ENCODE assay signal across 9 cellular contexts in genomic region chr6:15266423-15266996, GRCh38. TPM values are rescaled to one million over a fixed set of nuclear protein-coding genes. Genes with fewer than 3 reads are reported as not detected.
DNase-seq lines count a peak whose midpoint lies in the region; ATAC-seq and TF ChIP-seq lines count a peak whose summit lies in the region.
"Had no signal": no experiment of that assay in that cellular context is flagged by ENCODE, and none has a peak within 500 bp of the region (broad histone marks: within the 10 kb centered on the region; RNA-seq: fewer than 3 reads in every experiment).

No MANE protein-coding gene starts in this region.

- H2AFZ ChIP-seq in GM23338: no peak overlapping the region

- H3K36me3 ChIP-seq in GM23338 (ENCODE audit: insufficient read depth): no peaks in the 10 kb centered on the region; the same call in 1 of the 2 replicates
- no peaks in the 10 kb centered on the region for H3K36me3 ChIP-seq in heart left ventricle
- H3K36me3 ChIP-seq in gastrocnemius medialis: no peaks in the 10 kb centered on the region

- 22 to 35% (median 29%) methylated on average over 11 of the region's 11 CpGs for WGBS in heart left ventricle, 4 donors

- intact Hi-C loops in heart left ventricle (cut with DNase I): loop anchor here in 4 of 10 donors (5.0 to 10.0 kb wide), 4 partner anchors 88 to 176 kb away; no protein-coding TSS in a partner anchor
- intact Hi-C loops in gastrocnemius medialis (cut with DNase I; ENCODE audit: low total_unique reads): loop anchor here (5.0 kb wide), 3 partner anchors 86 to 384 kb away; no protein-coding TSS in a partner anchor

- no peaks in the 10 kb centered on the region for H3K27me3 ChIP-seq in GM23338 (ENCODE audit: insufficient read depth)
- H3K27me3 ChIP-seq in heart left ventricle: no peaks in the 10 kb centered on the region
- H3K27me3 ChIP-seq in gastrocnemius medialis: no peaks in the 10 kb centered on the region

- H3K4me1 ChIP-seq in GM23338 (ENCODE audit: insufficient read depth): peaks cover 97% of the 10 kb centered on the region
- peaks cover 26 to 80% (median 65%) of the 10 kb centered on the region in 12 donors for H3K4me1 ChIP-seq in heart left ventricle
- peaks cover 75 to 81% of the 10 kb centered on the region in 2 donors for H3K4me1 ChIP-seq in gastrocnemius medialis

- peaks cover 28% of the 10 kb centered on the region for H3K27me3 Mint-ChIP-seq in GM23338 (ENCODE audit: insufficient read depth, low read depth, poor library complexity)

- peaks cover 74% of the 10 kb centered on the region for H4K20me1 ChIP-seq in GM23338 (replicated peaks; ENCODE audit: insufficient read depth)

- TF ChIP-seq POLR2A in heart left ventricle (IDR thresholded peaks at IDR 0.05) (no peak), gastrocnemius medialis (IDR thresholded peaks at IDR 0.05) (no peak)

- in situ Hi-C loops in gastrocnemius medialis (cut with MboI; ENCODE audit: low sequenced_read_pairs in 4 of 4): loop anchor here (25.0 kb wide), 5 partner anchors 96 to 346 kb away; no protein-coding TSS in a partner anchor

- TF ChIP-seq CTCF in GM23338 (conservative IDR thresholded peaks at IDR 0.05; ENCODE audit: low read depth in 2 of 2) (no peak), heart left ventricle (IDR thresholded peaks at IDR 0.05) (no peak), gastrocnemius medialis (IDR thresholded peaks at IDR 0.05 in 4 of 5, conservative IDR thresholded peaks at IDR 0.05 in 1 of 5) (no peak)

- peaks cover 49% of the 10 kb centered on the region for H3F3A ChIP-seq in GM23338 (replicated peaks; ENCODE audit: low read depth)

- H3K9me2 ChIP-seq in GM23338 (ENCODE audit: insufficient read depth): no peaks in the 10 kb centered on the region

- peak overlapping the region; percentile 67 for H3K4me3 Mint-ChIP-seq in GM23338

- peaks cover 100% of the 10 kb centered on the region for H3K79me2 ChIP-seq in GM23338 (replicated peaks; ENCODE audit: insufficient read depth)

- peak; percentile 64 for DNase-seq in GM23338 (ENCODE audit: low spot score)
- peak; percentile 47 for DNase-seq in NOMO-1 treated with dmso at 0.1 percent for 144 hours (lab: John Stamatoyannopoulos, UW; ENCODE audit: unreplicated experiment)
- peak in 3 of 5 donors; percentile 45 to 62 (median 57) for DNase-seq in heart left ventricle
- DNase-seq in gastrocnemius medialis: peak; percentile 62 to 74
- no peak for DNase-seq in stimulated activated CD4-positive, alpha-beta T cell treated with anti-CD3 and anti-CD28 coated beads, Interleukin-15, amount 100 ng/mL, for 24 hours
- no peak for DNase-seq in SKM-1 treated with dmso at 0.1 percent for 144 hours (lab: John Stamatoyannopoulos, UW; ENCODE audit: unreplicated experiment)
- DNase-seq: effector CD4-positive, alpha-beta T cell; SHP77 treated with DMSO at 0.1 percent for 48 hours had no signal

- H3K27ac Mint-ChIP-seq in GM23338: peak overlapping the region; percentile 64

- peaks cover 30% of the 10 kb centered on the region for H3K36me3 Mint-ChIP-seq in GM23338 (ENCODE audit: low read depth)

- H3K4me1 Mint-ChIP-seq in GM23338: peaks cover 91% of the 10 kb centered on the region

- peak overlapping the region; percentile 90 for H3K4me2 ChIP-seq in GM23338

- peak overlapping the region; percentile 43 for H3K4me3 ChIP-seq in GM23338
- H3K4me3 ChIP-seq in heart left ventricle: peak overlapping the region in 6 of 12 donors; percentile 3 to 31 (median 12)
- H3K4me3 ChIP-seq in gastrocnemius medialis: peak overlapping the region in 3 of 4 donors; percentile 10 to 39 (median 20)

- H3K27ac ChIP-seq in GM23338 (ENCODE audit: low read depth) (peak overlapping the region; percentile 90), heart left ventricle (peak overlapping the region; percentile 31 to 74 (median 62)), gastrocnemius medialis (peak overlapping the region; percentile 82 to 88 (median 84))

- ATAC-seq in GM23338 (no peak), heart left ventricle (peak in 3 of 4 donors; percentile 59 to 74 (median 60)), gastrocnemius medialis (peak; percentile 43 to 59), GM19463 (IDR thresholded peaks at IDR 0.05; ENCODE audit: unreplicated experiment) (no peak)

- H3K9me3 Mint-ChIP-seq in GM23338: no peaks in the 10 kb centered on the region; the same call in 1 of the 3 replicates

- H3K9me3 ChIP-seq in heart left ventricle (no peaks in the 10 kb centered on the region), gastrocnemius medialis (no peaks in the 10 kb centered on the region)

TF ChIP-seq in GM23338, 12 proteins besides CTCF, POLR2A, EP300 and RAD21:
- TF ChIP-seq, protein P1, sequence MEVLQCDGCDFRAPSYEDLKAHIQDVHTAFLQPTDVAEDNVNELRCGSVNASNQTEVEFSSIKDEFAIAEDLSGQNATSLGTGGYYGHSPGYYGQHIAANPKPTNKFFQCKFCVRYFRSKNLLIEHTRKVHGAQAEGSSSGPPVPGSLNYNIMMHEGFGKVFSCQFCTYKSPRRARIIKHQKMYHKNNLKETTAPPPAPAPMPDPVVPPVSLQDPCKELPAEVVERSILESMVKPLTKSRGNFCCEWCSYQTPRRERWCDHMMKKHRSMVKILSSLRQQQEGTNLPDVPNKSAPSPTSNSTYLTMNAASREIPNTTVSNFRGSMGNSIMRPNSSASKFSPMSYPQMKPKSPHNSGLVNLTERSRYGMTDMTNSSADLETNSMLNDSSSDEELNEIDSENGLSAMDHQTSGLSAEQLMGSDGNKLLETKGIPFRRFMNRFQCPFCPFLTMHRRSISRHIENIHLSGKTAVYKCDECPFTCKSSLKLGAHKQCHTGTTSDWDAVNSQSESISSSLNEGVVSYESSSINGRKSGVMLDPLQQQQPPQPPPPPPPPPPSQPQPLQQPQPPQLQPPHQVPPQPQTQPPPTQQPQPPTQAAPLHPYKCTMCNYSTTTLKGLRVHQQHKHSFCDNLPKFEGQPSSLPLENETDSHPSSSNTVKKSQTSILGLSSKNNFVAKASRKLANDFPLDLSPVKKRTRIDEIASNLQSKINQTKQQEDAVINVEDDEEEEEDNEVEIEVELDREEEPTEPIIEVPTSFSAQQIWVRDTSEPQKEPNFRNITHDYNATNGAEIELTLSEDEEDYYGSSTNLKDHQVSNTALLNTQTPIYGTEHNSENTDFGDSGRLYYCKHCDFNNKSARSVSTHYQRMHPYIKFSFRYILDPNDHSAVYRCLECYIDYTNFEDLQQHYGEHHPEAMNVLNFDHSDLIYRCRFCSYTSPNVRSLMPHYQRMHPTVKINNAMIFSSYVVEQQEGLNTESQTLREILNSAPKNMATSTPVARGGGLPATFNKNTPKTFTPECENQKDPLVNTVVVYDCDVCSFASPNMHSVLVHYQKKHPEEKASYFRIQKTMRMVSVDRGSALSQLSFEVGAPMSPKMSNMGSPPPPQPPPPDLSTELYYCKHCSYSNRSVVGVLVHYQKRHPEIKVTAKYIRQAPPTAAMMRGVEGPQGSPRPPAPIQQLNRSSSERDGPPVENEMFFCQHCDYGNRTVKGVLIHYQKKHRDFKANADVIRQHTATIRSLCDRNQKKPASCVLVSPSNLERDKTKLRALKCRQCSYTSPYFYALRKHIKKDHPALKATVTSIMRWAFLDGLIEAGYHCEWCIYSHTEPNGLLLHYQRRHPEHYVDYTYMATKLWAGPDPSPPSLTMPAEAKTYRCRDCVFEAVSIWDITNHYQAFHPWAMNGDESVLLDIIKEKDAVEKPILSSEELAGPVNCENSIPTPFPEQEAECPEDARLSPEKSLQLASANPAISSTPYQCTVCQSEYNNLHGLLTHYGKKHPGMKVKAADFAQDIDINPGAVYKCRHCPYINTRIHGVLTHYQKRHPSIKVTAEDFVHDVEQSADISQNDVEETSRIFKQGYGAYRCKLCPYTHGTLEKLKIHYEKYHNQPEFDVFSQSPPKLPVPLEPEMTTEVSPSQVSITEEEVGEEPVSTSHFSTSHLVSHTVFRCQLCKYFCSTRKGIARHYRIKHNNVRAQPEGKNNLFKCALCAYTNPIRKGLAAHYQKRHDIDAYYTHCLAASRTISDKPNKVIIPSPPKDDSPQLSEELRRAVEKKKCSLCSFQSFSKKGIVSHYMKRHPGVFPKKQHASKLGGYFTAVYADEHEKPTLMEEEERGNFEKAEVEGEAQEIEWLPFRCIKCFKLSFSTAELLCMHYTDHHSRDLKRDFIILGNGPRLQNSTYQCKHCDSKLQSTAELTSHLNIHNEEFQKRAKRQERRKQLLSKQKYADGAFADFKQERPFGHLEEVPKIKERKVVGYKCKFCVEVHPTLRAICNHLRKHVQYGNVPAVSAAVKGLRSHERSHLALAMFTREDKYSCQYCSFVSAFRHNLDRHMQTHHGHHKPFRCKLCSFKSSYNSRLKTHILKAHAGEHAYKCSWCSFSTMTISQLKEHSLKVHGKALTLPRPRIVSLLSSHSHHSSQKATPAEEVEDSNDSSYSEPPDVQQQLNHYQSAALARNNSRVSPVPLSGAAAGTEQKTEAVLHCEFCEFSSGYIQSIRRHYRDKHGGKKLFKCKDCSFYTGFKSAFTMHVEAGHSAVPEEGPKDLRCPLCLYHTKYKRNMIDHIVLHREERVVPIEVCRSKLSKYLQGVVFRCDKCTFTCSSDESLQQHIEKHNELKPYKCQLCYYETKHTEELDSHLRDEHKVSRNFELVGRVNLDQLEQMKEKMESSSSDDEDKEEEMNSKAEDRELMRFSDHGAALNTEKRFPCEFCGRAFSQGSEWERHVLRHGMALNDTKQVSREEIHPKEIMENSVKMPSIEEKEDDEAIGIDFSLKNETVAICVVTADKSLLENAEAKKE (CRISPR knock-in tag; IDR thresholded peaks at IDR 0.05): peak; percentile 8; the same call in 1 of the 2 replicates
- TF ChIP-seq STAT1 (IDR thresholded peaks at IDR 0.05; ENCODE audit: unreplicated experiment): no peak
TF ChIP-seq in GM23338: peak in this region for 1.

RNA-seq across cellular contexts. Expression of gene JARID2, which starts 20.6 kb away (rescaled TPM):
- total RNA-seq in GM23338 (2014; rRNA removed; shearing (Covaris generic)): 177 and 196 TPM in 2 replicates
- polyA plus RNA-seq in GM23338 (2016; fragmentation: Nextera tagmentation; extraction: Ambion mirVana): 87.6 and 92.8 TPM in 2 replicates
- total RNA-seq in heart left ventricle: 10 to 100 TPM in 3 of 9 donors, 1 to 10 TPM in 6; 6.0 to 12.2 (median 8.5) TPM
- polyA plus RNA-seq in heart left ventricle: 1 to 10 TPM; 3.5 to 4.1 TPM
- 10 to 100 TPM; 11.6 to 22.5 (median 16.4) TPM for total RNA-seq in gastrocnemius medialis

Comparison
In these comparisons a context has a peak if more than half of its experiments do, and no peak if none do; other contexts are left out.
1. ATAC-seq: peak in heart left ventricle (3 of 4) and gastrocnemius medialis (2 of 2); none in GM23338 (single experiment) and GM19463 (single experiment).
2. DNase-seq: peak in GM23338 (single experiment), NOMO-1 treated with dmso at 0.1 percent for 144 hours (single experiment), heart left ventricle (3 of 5) and gastrocnemius medialis (2 of 2); none in stimulated activated CD4-positive, alpha-beta T cell treated with anti-CD3 and anti-CD28 coated beads, Interleukin-15, amount 100 ng/mL, for 24 hours (single experiment) and SKM-1 treated with dmso at 0.1 percent for 144 hours (single experiment).
3. Peak in every context shown above with its lines, with median percentiles within 50 percentile points of each other: H3K27ac ChIP-seq.